In the genomic region with DNA sequence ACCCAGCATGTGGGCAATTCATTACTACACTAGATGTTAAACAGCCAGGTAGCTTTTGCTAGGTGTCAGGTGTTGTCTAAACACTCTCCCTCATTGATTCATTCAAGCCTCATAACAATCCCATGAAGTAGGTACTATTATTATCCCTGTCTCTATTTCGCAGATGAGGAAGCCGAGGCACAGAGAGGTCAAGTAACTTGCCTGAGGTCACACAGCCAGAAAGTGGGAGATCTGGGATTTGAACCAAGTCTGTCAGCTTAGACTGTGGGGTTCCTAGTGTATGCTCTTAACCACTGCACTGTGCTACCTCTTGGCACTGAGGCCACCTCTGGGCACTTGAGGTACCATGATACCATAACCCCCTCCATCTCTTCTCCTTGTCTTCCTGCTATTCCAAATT, we compare ENCODE assay signal across 23 cellular contexts. TPM values are rescaled to one million over a fixed set of nuclear protein-coding genes. Genes with fewer than 3 reads are reported as not detected.
"Had no signal": no experiment of that assay in that cellular context is flagged by ENCODE, and none has a peak within 500 bp of the region (broad histone marks: within the 10 kb centered on the region; RNA-seq: fewer than 3 reads in every experiment).

No MANE protein-coding gene starts in this region.

- H3K9me3 Mint-ChIP-seq: activated B cell treated with CpG ODN at 0.5 μM for 24 hours; dendritic cell treated with granulocyte-macrophage colony-stimulating factor and Interleukin-4, amounts not matched to agents 40 ng/mL and 50 ng/mL, for 4 days; stimulated activated naive CD8-positive, alpha-beta T cell treated with anti-CD3 and anti-CD28 coated beads, Interleukin-15, amount 100 ng/mL, for 72 hours had no signal

- H3K4me3 Mint-ChIP-seq: activated B cell treated with CpG ODN at 0.5 μM for 24 hours; activated T-cell treated with anti-CD3 and anti-CD28 coated beads, Interleukin-2, amount 50 U/mL, for 72 hours; dendritic cell treated with granulocyte-macrophage colony-stimulating factor and Interleukin-4, amounts not matched to agents 40 ng/mL and 50 ng/mL, for 4 days; stimulated activated naive CD8-positive, alpha-beta T cell treated with anti-CD3 and anti-CD28 coated beads, Interleukin-15, amount 100 ng/mL, for 72 hours had no signal

- FAIRE-seq: astrocyte had no signal

- H3K36me3 Mint-ChIP-seq: naive thymus-derived CD4-positive, alpha-beta T cell had no signal

- H3K27ac Mint-ChIP-seq: activated B cell treated with CpG ODN at 0.5 μM for 24 hours; activated T-cell treated with anti-CD3 and anti-CD28 coated beads, Interleukin-2, amount 50 U/mL, for 72 hours; dendritic cell treated with granulocyte-macrophage colony-stimulating factor and Interleukin-4, amounts not matched to agents 40 ng/mL and 50 ng/mL, for 4 days had no signal

- H3K27me3 Mint-ChIP-seq: activated B cell treated with CpG ODN at 0.5 μM for 24 hours; naive thymus-derived CD4-positive, alpha-beta T cell; stimulated activated naive CD8-positive, alpha-beta T cell treated with anti-CD3 and anti-CD28 coated beads, Interleukin-15, amount 100 ng/mL, for 72 hours had no signal

- H3K36me3 ChIP-seq: esophagus squamous epithelium, gastroesophageal sphincter, heart left ventricle, right atrium auricular region, tibial artery had no signal

- H3K9me3 ChIP-seq: esophagus squamous epithelium, gastroesophageal sphincter, heart left ventricle, psoas muscle, right atrium auricular region, tibial artery had no signal

- H3K4me1 ChIP-seq: esophagus squamous epithelium, gastroesophageal sphincter, right atrium auricular region had no signal

- ATAC-seq: activated T-cell treated with anti-CD3 and anti-CD28 coated beads, Interleukin-2, amount 50 U/mL, for 72 hours; gastroesophageal sphincter; heart left ventricle; left cardiac atrium; psoas muscle; stimulated activated naive CD8-positive, alpha-beta T cell treated with anti-CD3 and anti-CD28 coated beads, Interleukin-15, amount 100 ng/mL, for 72 hours had no signal

- H3K4me3 ChIP-seq: esophagus squamous epithelium, gastroesophageal sphincter, heart left ventricle, psoas muscle, right atrium auricular region, tibial artery had no signal

- DNase-seq: activated B cell treated with CpG ODN at 0.5 μM for 24 hours; activated CD4-positive, alpha-beta T cell treated with anti-CD3 and anti-CD28 coated beads for 4 hours; activated CD4-positive, alpha-beta T cell treated with anti-CD3 and anti-CD28 coated beads, Interleukin-2, amount 50 U/mL, for 48 hours; activated CD8-positive, alpha-beta memory T cell treated with anti-CD3 and anti-CD28 coated beads, Interleukin-2, amount 50 U/mL, for 48 hours; activated gamma-delta T cell; activated naive CD4-positive, alpha-beta T cell treated with anti-CD3 and anti-CD28 coated beads, Interleukin-2, amount 50 U/mL, for 16 hours; activated T-cell treated with anti-CD3 and anti-CD28 coated beads, Interleukin-2, amount 50 U/mL, for 72 hours; effector CD4-positive, alpha-beta T cell; esophagus squamous epithelium; heart left ventricle; left cardiac atrium; mesenchymal stem cell; psoas muscle; stimulated activated CD4-positive, alpha-beta T cell treated with anti-CD3 and anti-CD28 coated beads, Interleukin-4, amount 100 ng/mL, for 24 hours; stimulated activated naive CD8-positive, alpha-beta T cell treated with anti-CD3 and anti-CD28 coated beads, Interleukin-15, amount 100 ng/mL, for 72 hours; tibial artery had no signal

- H3K27ac ChIP-seq: esophagus squamous epithelium, gastroesophageal sphincter, heart left ventricle, psoas muscle, right atrium auricular region, tibial artery had no signal

- H3K27me3 ChIP-seq: gastroesophageal sphincter, right atrium auricular region, tibial artery had no signal

RNA-seq across cellular contexts. Expression of a gene that starts 17.4 kb away (rescaled TPM):
- total RNA-seq: astrocyte, SK-MEL-5 had no signal
- polyA plus RNA-seq: naive thymus-derived CD4-positive, alpha-beta T cell had no signal

RNA-seq across cellular contexts. Expression of a gene that starts 58.3 kb away (rescaled TPM):
- total RNA-seq: astrocyte, osteocyte, SK-MEL-5 had no signal
